10 cellular contexts compared by ENCODE assay signal in the genomic region with DNA sequence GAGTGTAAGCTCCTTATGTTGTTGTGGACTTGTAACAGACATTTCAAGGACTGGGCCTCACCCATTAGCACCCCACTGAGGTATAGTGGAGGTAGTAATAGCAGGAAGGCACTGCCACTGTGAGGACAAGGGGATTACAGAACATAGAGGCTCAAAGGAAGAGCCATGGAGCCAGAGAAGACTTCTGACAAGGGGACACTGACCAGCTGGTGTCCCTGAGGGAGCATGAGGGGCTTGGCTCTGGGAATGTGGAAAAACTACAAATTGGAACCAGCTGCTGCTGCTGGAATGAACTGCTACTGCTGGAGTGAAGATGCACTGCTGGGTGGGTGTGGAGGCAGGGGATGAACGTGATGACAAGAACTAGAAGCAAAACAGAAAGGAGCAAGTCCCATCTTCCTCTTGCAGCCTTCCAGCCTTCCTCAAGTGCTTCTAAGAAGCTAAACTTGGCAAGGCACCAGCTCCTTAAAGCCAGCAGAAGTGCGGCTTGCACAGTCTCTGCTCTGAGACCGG.
DNase-seq lines count a peak whose midpoint lies in the region; ATAC-seq and TF ChIP-seq lines count a peak whose summit lies in the region.
"Had no signal": no experiment of that assay in that cellular context is flagged by ENCODE, and none has a peak within 500 bp of the region (broad histone marks: within the 10 kb centered on the region; RNA-seq: fewer than 3 reads in every experiment).

No MANE protein-coding gene starts in this region.

- H2AFZ ChIP-seq in SK-N-SH (ENCODE audit: low read depth): no peak overlapping the region

- H3K27me3 ChIP-seq in SK-N-SH (ENCODE audit: insufficient read depth): no peaks in the 10 kb centered on the region
- H3K27me3 ChIP-seq in cardiac muscle cell: no peaks in the 10 kb centered on the region

- H3K27ac ChIP-seq in SK-N-SH (ENCODE audit: low read depth in 2 of 2, low read length in 1 of 2) (peak overlapping the region in 1 of 2 experiments; percentile 64; a peak in 2 of 4 replicates), cardiac muscle cell (peak overlapping the region; percentile 59)

- H3K4me1 ChIP-seq in SK-N-SH (ENCODE audit: control insufficient read depth in 1 of 2, insufficient read depth in 2 of 2, low read depth in 1 of 2, low read length in 1 of 2) (peaks cover 0 to 37% of the 10 kb centered on the region in 2 experiments; a peak in 2 of 4 replicates), cardiac muscle cell (ENCODE audit: low read depth) (peaks cover 38% of the 10 kb centered on the region)

- DNase-seq in GM03348 (ENCODE audit: low spot score) (peak; percentile 3), SK-N-SH (peak; percentile 68), cardiac muscle cell (ENCODE audit: low read depth in 1 of 2, low spot score in 1 of 2) (peak; percentile 26 to 78), pons (ENCODE audit: low spot score) (peak; percentile 56)
- no peak for DNase-seq in stimulated activated CD4-positive, alpha-beta T cell treated with anti-CD3 and anti-CD28 coated beads, Interleukin-15, amount 100 ng/mL, for 24 hours
- DNase-seq in activated naive CD4-positive, alpha-beta T cell (lab: John Stamatoyannopoulos, UW): no peak
- DNase-seq: activated CD8-positive, alpha-beta memory T cell treated with anti-CD3 and anti-CD28 coated beads, Interleukin-2, amount 50 U/mL, for 4 hours; COR-L47 had no signal

- TF ChIP-seq CTCF in SK-N-SH (IDR thresholded peaks at IDR 0.05) (no peak), cardiac muscle cell (IDR thresholded peaks at IDR 0.05; ENCODE audit: low read depth, low read length) (no peak)

- H3K4me2 ChIP-seq in SK-N-SH: no peak overlapping the region

- H3K4me3 ChIP-seq in SK-N-SH (ENCODE audit: low read depth in 2 of 2, low read length in 1 of 2): no peak overlapping the region
- H3K4me3 ChIP-seq in cardiac muscle cell: no peak overlapping the region

- no peaks in the 10 kb centered on the region for H3K9me2 ChIP-seq in SK-N-SH

- POLR2A ChIA-PET in SK-N-SH (lab: Yijun Ruan, JAX): no interaction called here

- 62% methylated on average over 3 of the region's 3 CpGs for WGBS in SK-N-SH (ENCODE audit: low lambda C conversion rate)

- CTCF ChIA-PET in SK-N-SH (lab: Yijun Ruan, JAX): interaction anchor here (1.0 to 2.6 kb wide), 3 partner anchors 11 to 288 kb away, joined by 3 to 10 read pairs (median 4); no protein-coding TSS in a partner anchor

- H3F3A ChIP-seq in SK-N-SH (replicated peaks; ENCODE audit: insufficient read depth): peaks cover 10% of the 10 kb centered on the region

- H3K36me3 ChIP-seq in SK-N-SH (replicated peaks in 1 of 2; ENCODE audit: control insufficient read depth in 1 of 2, insufficient read depth in 2 of 2, low read length in 1 of 2) (no peaks in the 10 kb centered on the region), cardiac muscle cell (no peaks in the 10 kb centered on the region)

- no peak overlapping the region for H3K9ac ChIP-seq in SK-N-SH

- ATAC-seq in HG03175 (IDR thresholded peaks at IDR 0.05; ENCODE audit: unreplicated experiment) (no peak), HG03097 (IDR thresholded peaks at IDR 0.05; ENCODE audit: low FRiP score, unreplicated experiment) (no peak)

- peak; percentile 48 for TF ChIP-seq RAD21 in SK-N-SH (IDR thresholded peaks at IDR 0.05; ENCODE audit: low read length)

- H3K9me3 ChIP-seq in SK-N-SH (no peaks in the 10 kb centered on the region), cardiac muscle cell (ENCODE audit: low read depth) (no peaks in the 10 kb centered on the region)

- H3K79me2 ChIP-seq in SK-N-SH (ENCODE audit: insufficient read depth): no peaks in the 10 kb centered on the region

- H4K20me1 ChIP-seq in SK-N-SH (ENCODE audit: insufficient read depth): no peaks in the 10 kb centered on the region

- TF ChIP-seq EP300 in SK-N-SH (IDR thresholded peaks at IDR 0.05; ENCODE audit: borderline replicate concordance in 1 of 2, low read depth in 1 of 2, low read length in 1 of 2): peak in 1 of 2 experiments; percentile 89; a peak in 2 of 4 replicates

TF ChIP-seq in SK-N-SH, 30 proteins besides CTCF, POLR2A, EP300 and RAD21:
- TF ChIP-seq GATA2 (CRISPR knock-in tag; IDR thresholded peaks at IDR 0.05) (0 out of 2 replicates have a peak, but pooled peaks have one; percentile 35), POLR2AphosphoS5 (IDR thresholded peaks at IDR 0.05; ENCODE audit: low read depth, low read length) (peak; percentile 53; the same call in 1 of the 2 replicates), GABPA (IDR thresholded peaks at IDR 0.05; ENCODE audit: low read depth) (no peak), SMC3 (IDR thresholded peaks at IDR 0.05; ENCODE audit: low read depth, low read length) (peak; percentile 21; the same call in 1 of the 2 replicates), TCF12 (IDR thresholded peaks at IDR 0.05) (peak; percentile 76), RCOR1 (IDR thresholded peaks at IDR 0.05; ENCODE audit: low read length) (peak; percentile 91)
- TF ChIP-seq, protein P1, sequence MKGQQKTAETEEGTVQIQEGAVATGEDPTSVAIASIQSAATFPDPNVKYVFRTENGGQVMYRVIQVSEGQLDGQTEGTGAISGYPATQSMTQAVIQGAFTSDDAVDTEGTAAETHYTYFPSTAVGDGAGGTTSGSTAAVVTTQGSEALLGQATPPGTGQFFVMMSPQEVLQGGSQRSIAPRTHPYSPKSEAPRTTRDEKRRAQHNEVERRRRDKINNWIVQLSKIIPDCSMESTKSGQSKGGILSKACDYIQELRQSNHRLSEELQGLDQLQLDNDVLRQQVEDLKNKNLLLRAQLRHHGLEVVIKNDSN (IDR thresholded peaks at IDR 0.05; ENCODE audit: borderline replicate concordance, low read depth): no peak

Comparison
In these comparisons a context has a peak if more than half of its experiments do, and no peak if none do; other contexts are left out.
1. DNase-seq: peak in GM03348 (single experiment), SK-N-SH (single experiment), cardiac muscle cell (2 of 2) and pons (single experiment); none in stimulated activated CD4-positive, alpha-beta T cell treated with anti-CD3 and anti-CD28 coated beads, Interleukin-15, amount 100 ng/mL, for 24 hours (single experiment) and activated naive CD4-positive, alpha-beta T cell (0 of 4).